In genomic region chr10:24465899-24466615, GRCh38 we compare ENCODE assay signal across 8 cellular contexts.
DNase-seq lines count a peak whose midpoint lies in the region; ATAC-seq and TF ChIP-seq lines count a peak whose summit lies in the region.

No MANE protein-coding gene starts in this region.

- no peak overlapping the region for H3K4me3 Mint-ChIP-seq in GM23338

- peaks cover 13% of the 10 kb centered on the region for H3K4me1 Mint-ChIP-seq in GM23338

- H3K36me3 ChIP-seq in GM23338 (ENCODE audit: insufficient read depth) (no peaks in the 10 kb centered on the region), mucosa of rectum (ENCODE audit: control insufficient read depth in 2 of 2, insufficient read depth in 2 of 2, low read length in 2 of 2) (no peaks in the 10 kb centered on the region)

- H3K9me3 ChIP-seq in mucosa of rectum (ENCODE audit: control insufficient read depth in 2 of 2, low read length in 2 of 2): no peaks in the 10 kb centered on the region

- H3K4me2 ChIP-seq in GM23338: no peak overlapping the region

- H3K4me1 ChIP-seq in GM23338 (ENCODE audit: insufficient read depth): peaks cover 5% of the 10 kb centered on the region; the same call in 1 of the 2 replicates
- H3K4me1 ChIP-seq in mucosa of rectum (ENCODE audit: control insufficient read depth in 2 of 2, insufficient read depth in 2 of 2, low read length in 2 of 2): peaks cover 33 to 44% of the 10 kb centered on the region in 2 donors

- DNase-seq in GM12865 (ENCODE audit: low read depth) (peak; percentile 50), GM23338 (ENCODE audit: low spot score) (no peak), NCI-H774 (lab: John Stamatoyannopoulos, UW) (peak; percentile 38), astrocyte of the spinal cord (ENCODE audit: low read depth, low spot score) (peak; percentile 97), inferior parietal cortex (ENCODE audit: extremely low spot score) (no peak), posterior vena cava (ENCODE audit: low spot score) (no peak)

- no peaks in the 10 kb centered on the region for H3K36me3 Mint-ChIP-seq in GM23338 (ENCODE audit: low read depth)

- no peaks in the 10 kb centered on the region for H3K9me3 Mint-ChIP-seq in GM23338

- H3K9ac ChIP-seq in mucosa of rectum (ENCODE audit: low read depth in 1 of 2, low read length in 2 of 2): peak overlapping the region; percentile 82 to 83

- H3F3A ChIP-seq in GM23338 (replicated peaks; ENCODE audit: low read depth): no peaks in the 10 kb centered on the region

- no peaks in the 10 kb centered on the region; the same call in 1 of the 2 replicates for H4K20me1 ChIP-seq in GM23338 (replicated peaks; ENCODE audit: insufficient read depth)

- in situ Hi-C loops in astrocyte of the spinal cord (cut with HindIII; ENCODE audit: low sequenced_read_pairs): no loop called here

- no peak overlapping the region for H2AFZ ChIP-seq in GM23338

- no peaks in the 10 kb centered on the region for H3K27me3 ChIP-seq in GM23338 (ENCODE audit: insufficient read depth)
- no peaks in the 10 kb centered on the region for H3K27me3 ChIP-seq in mucosa of rectum (ENCODE audit: control insufficient read depth in 2 of 2, insufficient read depth in 2 of 2, low read length in 2 of 2)

- no peak overlapping the region for H3K27ac ChIP-seq in GM23338 (ENCODE audit: low read depth)
- peak overlapping the region; percentile 92 to 96 for H3K27ac ChIP-seq in mucosa of rectum (ENCODE audit: low read depth in 2 of 2, low read length in 2 of 2)

- peak overlapping the region; percentile 36; the same call in 1 of the 2 replicates for H3K27ac Mint-ChIP-seq in GM23338

- H3K4me3 ChIP-seq in GM12865 (ENCODE audit: low read depth, low read length) (no peak overlapping the region), GM23338 (no peak overlapping the region), astrocyte of the spinal cord (ENCODE audit: low read depth, low read length) (peak overlapping the region; percentile 68), mucosa of rectum (ENCODE audit: low read length in 2 of 2) (peak overlapping the region; percentile 77 to 81)

- no peaks in the 10 kb centered on the region for H3K27me3 Mint-ChIP-seq in GM23338 (ENCODE audit: insufficient read depth, low read depth, poor library complexity)

- intact Hi-C loops in posterior vena cava (cut with DNase I): no loop called here

- H3K79me2 ChIP-seq in GM23338 (replicated peaks; ENCODE audit: insufficient read depth): no peaks in the 10 kb centered on the region

- ATAC-seq in GM23338 (no peak), HG03521 (IDR thresholded peaks at IDR 0.05; ENCODE audit: unreplicated experiment) (no peak)

- TF ChIP-seq CTCF in GM12865 (IDR thresholded peaks at IDR 0.05; ENCODE audit: insufficient read depth, low read depth, low read length, missing control alignments): no peak
- TF ChIP-seq CTCF in GM23338 (conservative IDR thresholded peaks at IDR 0.05; ENCODE audit: low read depth in 2 of 2): no peak
- TF ChIP-seq CTCF in astrocyte of the spinal cord (IDR thresholded peaks at IDR 0.05; ENCODE audit: low read depth, low read length): no peak

- no peaks in the 10 kb centered on the region for H3K9me2 ChIP-seq in GM23338 (ENCODE audit: insufficient read depth)

TF ChIP-seq in GM23338, 12 proteins besides CTCF, POLR2A, EP300 and RAD21:
- no peak for TF ChIP-seq CREB1 (CRISPR knock-in tag; IDR thresholded peaks at IDR 0.05; ENCODE audit: low read depth)
- no peak for TF ChIP-seq POLR2AphosphoS5 (IDR thresholded peaks at IDR 0.05; ENCODE audit: low read depth)
- no peak for TF ChIP-seq ZNF114 (CRISPR knock-in tag; IDR thresholded peaks at IDR 0.05)
- TF ChIP-seq NANOG (IDR thresholded peaks at IDR 0.05; ENCODE audit: borderline replicate concordance): no peak

Comparison
In these comparisons a context has a peak if more than half of its experiments do, and no peak if none do; other contexts are left out.
1. DNase-seq: peak in GM12865 (single experiment), NCI-H774 (single experiment) and astrocyte of the spinal cord (single experiment); none in GM23338 (single experiment), inferior parietal cortex (single experiment) and posterior vena cava (single experiment).
2. H3K4me3 ChIP-seq: peak in astrocyte of the spinal cord (single experiment) and mucosa of rectum (2 of 2); none in GM12865 (single experiment) and GM23338 (single experiment).